1 cellular context compared by ENCODE assay signal in genomic region chr17:72465191-72466024, GRCh38.
A peak's percentile ranks its signal among the peaks of the same experiment; 100 is the strongest.
TF ChIP-seq lines count a peak whose summit lies in the region.

No MANE protein-coding gene starts in this region.

TF ChIP-seq in HepG2, 621 proteins besides CTCF, POLR2A, EP300 and RAD21 (continued from another document and continues in another):
- TF ChIP-seq ZNF800 (CRISPR knock-in tag; IDR thresholded peaks at IDR 0.05) (no peak), ZFAT (CRISPR knock-in tag; conservative IDR thresholded peaks at IDR 0.05) (no peak), MIER3 (CRISPR knock-in tag; IDR thresholded peaks at IDR 0.05; ENCODE audit: borderline replicate concordance) (no peak; the same call in 1 of the 2 replicates), SATB2 (CRISPR knock-in tag; IDR thresholded peaks at IDR 0.05) (no peak), TBP (CRISPR knock-in tag; IDR thresholded peaks at IDR 0.05) (no peak), CREM (IDR thresholded peaks at IDR 0.05) (peak; percentile 67; the same call in 1 of the 2 replicates), CREM (CRISPR knock-in tag; IDR thresholded peaks at IDR 0.05) (no peak), ZBTB44 (CRISPR knock-in tag; IDR thresholded peaks at IDR 0.05) (no peak), NFIC (IDR thresholded peaks at IDR 0.05; ENCODE audit: low read length) (no peak), CERS6 (CRISPR knock-in tag; IDR thresholded peaks at IDR 0.05) (no peak), ZNF691 (CRISPR knock-in tag; IDR thresholded peaks at IDR 0.05; ENCODE audit: borderline replicate concordance, low read depth) (peak; percentile 99), ZNF234 (CRISPR knock-in tag; conservative IDR thresholded peaks at IDR 0.05) (no peak), BHLHE40 (IDR thresholded peaks at IDR 0.05; ENCODE audit: low read length) (no peak), GTF2F1 (IDR thresholded peaks at IDR 0.05; ENCODE audit: low read length) (0 out of 2 replicates have a peak, but pooled peaks have one; percentile 51), KDM3A (CRISPR knock-in tag; IDR thresholded peaks at IDR 0.05; ENCODE audit: low read depth) (no peak), ZNF232 (CRISPR knock-in tag; IDR thresholded peaks at IDR 0.05; ENCODE audit: borderline replicate concordance) (no peak), GFI1 (CRISPR knock-in tag; IDR thresholded peaks at IDR 0.05; ENCODE audit: borderline replicate concordance) (0 out of 2 replicates have a peak, but pooled peaks have one; percentile 20), SRSF1 (optimal IDR thresholded peaks at IDR 0.05; ENCODE audit: low read depth, low read length) (no peak), NCOA5 (CRISPR knock-in tag; IDR thresholded peaks at IDR 0.05) (no peak), MXI1 (IDR thresholded peaks at IDR 0.05; ENCODE audit: borderline replicate concordance, low read depth, low read length) (peak; percentile 72; the same call in 1 of the 3 replicates), ZNF383 (CRISPR knock-in tag; IDR thresholded peaks at IDR 0.05; ENCODE audit: borderline replicate concordance) (no peak), TBX2 (CRISPR knock-in tag; IDR thresholded peaks at IDR 0.05; ENCODE audit: borderline replicate concordance) (peak; percentile 53; the same call in 1 of the 2 replicates), MTF2 (CRISPR knock-in tag; IDR thresholded peaks at IDR 0.05; ENCODE audit: borderline replicate concordance) (no peak), ZBTB33 (CRISPR knock-in tag; IDR thresholded peaks at IDR 0.05) (peak; percentile 8; the same call in 1 of the 2 replicates), TCF7L2 (IDR thresholded peaks at IDR 0.05; ENCODE audit: low read depth, low read length) (no peak), ZBTB21 (CRISPR knock-in tag; IDR thresholded peaks at IDR 0.05) (peak; percentile 81), NR2C2 (CRISPR knock-in tag; IDR thresholded peaks at IDR 0.05; ENCODE audit: borderline replicate concordance) (peak; percentile 29; the same call in 1 of the 2 replicates), ZNF550 (CRISPR knock-in tag; IDR thresholded peaks at IDR 0.05; ENCODE audit: borderline replicate concordance) (no peak), SRY (CRISPR knock-in tag; IDR thresholded peaks at IDR 0.05) (no peak), LRRFIP1 (CRISPR knock-in tag; conservative IDR thresholded peaks at IDR 0.05) (no peak), ZNF563 (CRISPR knock-in tag; IDR thresholded peaks at IDR 0.05) (no peak), ZNF646 (CRISPR knock-in tag; IDR thresholded peaks at IDR 0.05) (no peak), SALL1 (CRISPR knock-in tag; IDR thresholded peaks at IDR 0.05) (peak; percentile 79), IRF9 (CRISPR knock-in tag; IDR thresholded peaks at IDR 0.05; ENCODE audit: borderline replicate concordance) (no peak), BRCA1 (CRISPR knock-in tag; IDR thresholded peaks at IDR 0.05) (no peak), ZNF367 (CRISPR knock-in tag; IDR thresholded peaks at IDR 0.05; ENCODE audit: borderline replicate concordance) (no peak), BCLAF1 (IDR thresholded peaks at IDR 0.05) (no peak), FOXA1 (IDR thresholded peaks at IDR 0.05) (no peak), FOXA1 (CRISPR knock-in tag; IDR thresholded peaks at IDR 0.05) (no peak), MAZ (IDR thresholded peaks at IDR 0.05; ENCODE audit: borderline replicate concordance, low read depth, low read length) (0 out of 2 replicates have a peak, but pooled peaks have one; percentile 37), MAZ (CRISPR knock-in tag; IDR thresholded peaks at IDR 0.05; ENCODE audit: low read depth) (no peak), SNAPC5 (CRISPR knock-in tag; IDR thresholded peaks at IDR 0.05; ENCODE audit: borderline replicate concordance) (no peak), ZNF263 (CRISPR knock-in tag; IDR thresholded peaks at IDR 0.05) (no peak)
